ENCODE assay signal across 13 cellular contexts in the genomic region with DNA sequence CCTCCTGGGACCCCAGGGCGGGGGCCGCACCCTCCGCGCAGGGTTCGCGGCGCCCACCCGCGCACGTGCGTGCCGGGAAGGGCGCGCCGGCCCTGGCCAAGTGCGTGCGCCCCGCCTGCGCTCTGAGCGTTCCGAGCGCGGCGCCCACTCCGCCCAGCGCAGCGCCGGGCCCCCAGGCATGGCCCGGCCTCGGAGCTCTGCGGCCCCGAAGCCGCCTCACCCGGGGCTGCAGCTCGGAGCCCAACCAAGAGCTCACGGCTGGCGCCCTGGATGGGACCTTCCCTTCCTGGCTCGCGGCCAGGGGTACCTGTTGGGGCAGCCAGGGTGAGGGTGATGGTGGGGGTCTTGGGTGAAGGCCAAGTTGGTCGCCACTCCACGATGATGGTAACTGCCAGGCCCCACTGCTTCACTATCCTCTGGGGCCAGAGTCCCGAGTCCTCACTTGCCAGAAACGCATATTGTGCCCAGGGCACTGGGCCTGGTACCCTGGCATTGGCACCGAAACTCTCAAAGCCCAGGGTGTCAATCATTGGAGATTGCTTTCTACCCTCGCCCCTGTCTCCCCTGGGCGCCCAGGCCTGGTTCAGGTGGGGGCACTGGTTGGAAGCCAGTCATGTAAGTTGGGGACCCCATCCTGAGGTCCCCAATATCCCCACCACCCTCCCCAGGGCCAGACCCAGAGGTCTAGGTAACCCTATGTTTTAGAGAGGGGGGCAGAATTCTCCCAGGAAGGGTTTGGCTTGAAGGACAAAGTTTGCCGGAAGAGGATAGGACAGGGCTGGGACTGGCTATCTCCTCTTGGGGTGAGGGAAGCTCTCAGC. TPM values are rescaled to one million over a fixed set of nuclear protein-coding genes. Genes with fewer than 3 reads are reported as not detected.
A peak's percentile ranks its signal among the peaks of the same experiment; 100 is the strongest.
DNase-seq lines count a peak whose midpoint lies in the region; ATAC-seq and TF ChIP-seq lines count a peak whose summit lies in the region.
"Had no signal": no experiment of that assay in that cellular context is flagged by ENCODE, and none has a peak within 500 bp of the region (broad histone marks: within the 10 kb centered on the region; RNA-seq: fewer than 3 reads in every experiment).

No MANE protein-coding gene starts in this region.

- H3K27me3 ChIP-seq in mesendoderm (ENCODE audit: insufficient read depth, low read length, poor library complexity) = peaks cover 19% of the 10 kb centered on the region

- H2BK15ac ChIP-seq in mesendoderm (replicated peaks; ENCODE audit: low read depth) = no peak overlapping the region

- no peaks in the 10 kb centered on the region for H3K79me1 ChIP-seq in mesendoderm (ENCODE audit: low read length)

- peak overlapping the region; percentile 41 for H3K4me3 Mint-ChIP-seq in type B pancreatic cell
- H3K4me3 Mint-ChIP-seq in activated CD4-positive, alpha-beta T cell treated with anti-CD3 and anti-CD28 coated beads for 36 hours = no peak overlapping the region
- H3K4me3 Mint-ChIP-seq: activated CD8-positive, alpha-beta memory T cell treated with anti-CD3 and anti-CD28 coated beads, Interleukin-2, amount 10 ng/mL, durations not matched to agents 7 days and 5 days; memory B cell had no signal

- no peaks in the 10 kb centered on the region for H3K36me3 Mint-ChIP-seq in type B pancreatic cell
- no peaks in the 10 kb centered on the region for H3K36me3 Mint-ChIP-seq in activated CD4-positive, alpha-beta T cell treated with anti-CD3 and anti-CD28 coated beads for 36 hours (ENCODE audit: low read depth)
- H3K36me3 Mint-ChIP-seq: activated CD8-positive, alpha-beta memory T cell treated with anti-CD3 and anti-CD28 coated beads, Interleukin-2, amount 10 ng/mL, durations not matched to agents 7 days and 5 days; memory B cell had no signal

- no peaks in the 10 kb centered on the region for H3K4me1 ChIP-seq in mesendoderm (ENCODE audit: control insufficient read depth, low read depth, low read length)

- H3K4me1 Mint-ChIP-seq in type B pancreatic cell (ENCODE audit: unreplicated experiment) = peaks cover 4% of the 10 kb centered on the region
- peaks cover under 1% of the 10 kb centered on the region for H3K4me1 Mint-ChIP-seq in activated CD4-positive, alpha-beta T cell treated with anti-CD3 and anti-CD28 coated beads for 36 hours
- H3K4me1 Mint-ChIP-seq: activated CD8-positive, alpha-beta memory T cell treated with anti-CD3 and anti-CD28 coated beads, Interleukin-2, amount 10 ng/mL, durations not matched to agents 7 days and 5 days; memory B cell had no signal

- H3K4ac ChIP-seq in mesendoderm (ENCODE audit: low read depth, low read length) = no peak overlapping the region

- H3K56ac ChIP-seq in mesendoderm (ENCODE audit: low read length) = peak overlapping the region; percentile 7

- no peak overlapping the region for H3K27ac Mint-ChIP-seq in type B pancreatic cell
- no peak overlapping the region for H3K27ac Mint-ChIP-seq in activated CD4-positive, alpha-beta T cell treated with anti-CD3 and anti-CD28 coated beads for 36 hours
- H3K27ac Mint-ChIP-seq: activated CD8-positive, alpha-beta memory T cell treated with anti-CD3 and anti-CD28 coated beads, Interleukin-2, amount 10 ng/mL, durations not matched to agents 7 days and 5 days; memory B cell had no signal

- POLR2A ChIA-PET in activated CD4-positive, alpha-beta T cell treated with anti-CD3 and anti-CD28 coated beads for 36 hours (lab: Charles Lee) = no interaction called here

- no peaks in the 10 kb centered on the region for H3K36me3 ChIP-seq in mesendoderm (ENCODE audit: control insufficient read depth, insufficient read depth, low read length)

- H2BK120ac ChIP-seq in mesendoderm (ENCODE audit: low read depth, low read length) = no peak overlapping the region

- H4K8ac ChIP-seq in mesendoderm (ENCODE audit: low read depth, low read length) = no peak overlapping the region

- peak overlapping the region; percentile 50 for H3K4me2 ChIP-seq in mesendoderm (ENCODE audit: low read length)

- H3K79me2 ChIP-seq in mesendoderm (ENCODE audit: control insufficient read depth, insufficient read depth, low read length) = no peaks in the 10 kb centered on the region

- no peak overlapping the region for H3K23ac ChIP-seq in mesendoderm (ENCODE audit: low read length)

- H3K18ac ChIP-seq in mesendoderm (ENCODE audit: low read length) = no peak overlapping the region

- H3K9ac ChIP-seq in mesendoderm (ENCODE audit: low read length) = no peak overlapping the region

- H3K4me3 ChIP-seq in coronary artery (peak overlapping the region; percentile 80), mesendoderm (ENCODE audit: low read length) (no peak overlapping the region)
- H3K4me3 ChIP-seq: GM12878 had no signal

- no peak overlapping the region for H2AK5ac ChIP-seq in mesendoderm (ENCODE audit: low read length)

- no peak for TF ChIP-seq CTCF in coronary artery (IDR thresholded peaks at IDR 0.05)
- TF ChIP-seq CTCF in type B pancreatic cell (conservative IDR thresholded peaks at IDR 0.05) = no peak

- WGBS in mesendoderm (ENCODE audit: extremely low coverage, insufficient coverage, low lambda C conversion rate) = no CpG with 5 or more reads among the region's 47 CpGs

- DNase-seq in NCI-H2227 (lab: John Stamatoyannopoulos, UW; ENCODE audit: unreplicated experiment) (peak; percentile 21), NCI-H2227 treated with DMSO at 0.1 percent for 48 hours (lab: John Stamatoyannopoulos, UW) (no peak), coronary artery (ENCODE audit: low spot score) (no peak), mesendoderm (no peak), type B pancreatic cell (ENCODE audit: extremely low spot score, unreplicated experiment) (no peak), amygdala (lab: John Stamatoyannopoulos, UW) (no peak)
- DNase-seq in activated CD4-positive, alpha-beta T cell treated with anti-CD3 and anti-CD28 coated beads for 36 hours = no peak
- DNase-seq: activated CD8-positive, alpha-beta memory T cell treated with anti-CD3 and anti-CD28 coated beads, Interleukin-2, amount 10 ng/mL, durations not matched to agents 7 days and 5 days; DMS153 had no signal

- no peak for ATAC-seq in activated CD4-positive, alpha-beta T cell treated with anti-CD3 and anti-CD28 coated beads for 36 hours
- no peak for ATAC-seq in GM18861 (IDR thresholded peaks at IDR 0.05; ENCODE audit: unreplicated experiment)
- ATAC-seq: activated CD8-positive, alpha-beta memory T cell treated with anti-CD3 and anti-CD28 coated beads, Interleukin-2, amount 10 ng/mL, durations not matched to agents 7 days and 5 days; GM12878 had no signal

- peaks cover 81% of the 10 kb centered on the region for H3K27me3 Mint-ChIP-seq in type B pancreatic cell
- peaks cover 31% of the 10 kb centered on the region for H3K27me3 Mint-ChIP-seq in activated CD4-positive, alpha-beta T cell treated with anti-CD3 and anti-CD28 coated beads for 36 hours

- H3K9me3 Mint-ChIP-seq in type B pancreatic cell = no peaks in the 10 kb centered on the region
- no peaks in the 10 kb centered on the region for H3K9me3 Mint-ChIP-seq in activated CD4-positive, alpha-beta T cell treated with anti-CD3 and anti-CD28 coated beads for 36 hours (ENCODE audit: low read depth)
- H3K9me3 Mint-ChIP-seq: memory B cell had no signal

- CTCF ChIA-PET in activated CD4-positive, alpha-beta T cell treated with anti-CD3 and anti-CD28 coated beads for 36 hours (lab: Charles Lee) = no interaction called here

- H3K27ac ChIP-seq in coronary artery (peak overlapping the region; percentile 57 to 90), mesendoderm (ENCODE audit: low read depth, low read length) (no peak overlapping the region)
- H3K27ac ChIP-seq: dorsolateral prefrontal cortex had no signal

- intact Hi-C loops in activated CD4-positive, alpha-beta T cell treated with anti-CD3 and anti-CD28 coated beads for 36 hours (cut with DNase I, micrococcal nuclease) = no loop called here

- no peak overlapping the region for H4K5ac ChIP-seq in mesendoderm (ENCODE audit: low read length)

- H2BK5ac ChIP-seq in mesendoderm (ENCODE audit: low read length) = no peak overlapping the region

RNA-seq across cellular contexts. Expression of a gene that starts 0.9 kb away (rescaled TPM):
- 0.32 TPM for polyA plus RNA-seq in mesendoderm (2013, experiment 1 of 2)
- polyA plus RNA-seq in mesendoderm (2013, experiment 2 of 2) = 0.34 TPM
- total RNA-seq in type B pancreatic cell (ENCODE audit: low replicate concordance) = 14.9 and 29.2 TPM in 2 replicates
- total RNA-seq in activated CD4-positive, alpha-beta T cell treated with anti-CD3 and anti-CD28 coated beads for 36 hours = not detected
- total RNA-seq: activated CD8-positive, alpha-beta memory T cell treated with anti-CD3 and anti-CD28 coated beads, Interleukin-2, amount 10 ng/mL, durations not matched to agents 7 days and 5 days had no signal

Comparison
In these comparisons a context has a peak if more than half of its experiments do, and no peak if none do; other contexts are left out.
1. RNA of a gene that starts 0.9 kb away (total RNA-seq): 14.9 to 29.2 TPM in type B pancreatic cell; not detected in activated CD4-positive, alpha-beta T cell treated with anti-CD3 and anti-CD28 coated beads for 36 hours; every median in the first group is over 10 times any median in the second.